In the genomic region with DNA sequence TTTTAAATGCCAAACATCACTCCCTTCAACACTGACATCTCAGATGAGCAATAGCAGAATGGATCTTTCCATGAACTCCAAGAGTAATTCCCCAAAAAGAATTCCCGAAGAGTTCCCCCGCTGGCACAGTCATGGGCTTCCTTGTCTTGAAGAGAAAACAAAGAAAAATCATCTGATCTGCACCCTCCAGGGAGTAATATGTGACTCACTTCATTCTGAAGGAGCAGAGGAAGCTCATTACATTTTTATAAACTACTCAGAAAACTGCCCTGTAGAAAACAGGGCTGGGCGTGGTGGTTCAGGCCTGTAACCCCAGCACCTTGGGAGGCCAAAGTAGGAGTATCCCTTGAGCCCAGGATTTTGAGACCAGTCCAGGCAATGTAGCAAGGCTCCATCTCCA, we compare ENCODE assay signal across 1 cellular context.
TF ChIP-seq lines count a peak whose summit lies in the region.

No MANE protein-coding gene starts in this region.

TF ChIP-seq in SK-N-SH, 30 proteins besides CTCF, POLR2A, EP300 and RAD21 (continued from another document):
- TF ChIP-seq, protein P1, sequence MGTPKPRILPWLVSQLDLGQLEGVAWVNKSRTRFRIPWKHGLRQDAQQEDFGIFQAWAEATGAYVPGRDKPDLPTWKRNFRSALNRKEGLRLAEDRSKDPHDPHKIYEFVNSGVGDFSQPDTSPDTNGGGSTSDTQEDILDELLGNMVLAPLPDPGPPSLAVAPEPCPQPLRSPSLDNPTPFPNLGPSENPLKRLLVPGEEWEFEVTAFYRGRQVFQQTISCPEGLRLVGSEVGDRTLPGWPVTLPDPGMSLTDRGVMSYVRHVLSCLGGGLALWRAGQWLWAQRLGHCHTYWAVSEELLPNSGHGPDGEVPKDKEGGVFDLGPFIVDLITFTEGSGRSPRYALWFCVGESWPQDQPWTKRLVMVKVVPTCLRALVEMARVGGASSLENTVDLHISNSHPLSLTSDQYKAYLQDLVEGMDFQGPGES (IDR thresholded peaks at IDR 0.05; ENCODE audit: low read depth, low read length): no peak
- TF ChIP-seq CHD2 (IDR thresholded peaks at IDR 0.05; ENCODE audit: low read length, partially characterized antibody) (no peak), MEF2A (IDR thresholded peaks at IDR 0.05; ENCODE audit: borderline replicate concordance, low read depth) (no peak), MXI1 (IDR thresholded peaks at IDR 0.05; ENCODE audit: low read depth, low read length) (no peak), TCF12 (IDR thresholded peaks at IDR 0.05) (0 out of 2 replicates have a peak, but pooled peaks have one; percentile 17), USF2 (IDR thresholded peaks at IDR 0.05; ENCODE audit: borderline replicate concordance, low read depth, low read length) (no peak), FOSL2 (IDR thresholded peaks at IDR 0.05; ENCODE audit: borderline replicate concordance, low read depth) (peak; percentile 52; the same call in 1 of the 2 replicates)
- TF ChIP-seq, protein P2, sequence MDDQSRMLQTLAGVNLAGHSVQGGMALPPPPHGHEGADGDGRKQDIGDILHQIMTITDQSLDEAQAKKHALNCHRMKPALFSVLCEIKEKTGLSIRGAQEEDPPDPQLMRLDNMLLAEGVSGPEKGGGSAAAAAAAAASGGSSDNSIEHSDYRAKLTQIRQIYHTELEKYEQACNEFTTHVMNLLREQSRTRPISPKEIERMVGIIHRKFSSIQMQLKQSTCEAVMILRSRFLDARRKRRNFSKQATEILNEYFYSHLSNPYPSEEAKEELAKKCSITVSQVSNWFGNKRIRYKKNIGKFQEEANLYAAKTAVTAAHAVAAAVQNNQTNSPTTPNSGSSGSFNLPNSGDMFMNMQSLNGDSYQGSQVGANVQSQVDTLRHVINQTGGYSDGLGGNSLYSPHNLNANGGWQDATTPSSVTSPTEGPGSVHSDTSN (IDR thresholded peaks at IDR 0.05): 0 out of 2 replicates have a peak, but pooled peaks have one; percentile 7
